ENCODE assay signal across 13 cellular contexts in genomic region chr12:68259318-68259940, GRCh38. TPM values are rescaled to one million over a fixed set of nuclear protein-coding genes. Genes with fewer than 3 reads are reported as not detected.
DNase-seq lines count a peak whose midpoint lies in the region; ATAC-seq, FAIRE-seq and TF ChIP-seq lines count a peak whose summit lies in the region.
"Had no signal": no experiment of that assay in that cellular context is flagged by ENCODE, and none has a peak within 500 bp of the region (broad histone marks: within the 10 kb centered on the region; RNA-seq: fewer than 3 reads in every experiment).

No MANE protein-coding gene starts in this region.

- no peaks in the 10 kb centered on the region for H4K20me1 ChIP-seq in endothelial cell of umbilical vein (replicated peaks; ENCODE audit: control insufficient read depth, extremely low read depth, insufficient read depth, low read length)

- TF ChIP-seq POLR2A in endothelial cell of umbilical vein (IDR thresholded peaks at IDR 0.05; ENCODE audit: low read depth, low read length), result no peak
- TF ChIP-seq POLR2A in right lobe of liver (IDR thresholded peaks at IDR 0.05), result no peak

- CTCF ChIA-PET in endothelial cell of umbilical vein (lab: Charles Lee), result interaction anchor here (1.8 kb wide), 1 partner anchor 13 kb away, joined by 9 read pairs; no protein-coding TSS in a partner anchor

- H3K4me1 ChIP-seq in RWPE2 (ENCODE audit: insufficient read depth, poor library complexity, severe bottlenecking) (peaks cover 19% of the 10 kb centered on the region), endothelial cell of umbilical vein (ENCODE audit: control insufficient read depth, extremely low read depth, insufficient read depth, low read length) (no peaks in the 10 kb centered on the region), right lobe of liver (no peaks in the 10 kb centered on the region)

- H3K4me2 ChIP-seq in endothelial cell of umbilical vein (ENCODE audit: insufficient read depth, low read length), result no peak overlapping the region

- no peaks in the 10 kb centered on the region for H3K36me3 ChIP-seq in RWPE2 (ENCODE audit: low read depth)
- H3K36me3 ChIP-seq in endothelial cell of umbilical vein (ENCODE audit: control insufficient read depth in 2 of 2, extremely low read depth in 1 of 2, insufficient read depth in 2 of 2, low read length in 2 of 2), result no peaks in the 10 kb centered on the region
- no peaks in the 10 kb centered on the region for H3K36me3 ChIP-seq in right lobe of liver

- H3K27ac Mint-ChIP-seq in stimulated activated naive CD8-positive, alpha-beta T cell treated with anti-CD3 and anti-CD28 coated beads, Interleukin-15, Interleukin-2, amounts not matched to agents 100 ng/mL and 50 ng/mL, for 24 hours, result peak overlapping the region; percentile 73
- H3K27ac Mint-ChIP-seq: nephron had no signal

- H3K4me1 Mint-ChIP-seq in stimulated activated naive CD8-positive, alpha-beta T cell treated with anti-CD3 and anti-CD28 coated beads, Interleukin-15, Interleukin-2, amounts not matched to agents 100 ng/mL and 50 ng/mL, for 24 hours (ENCODE audit: low read depth), result peaks cover 54% of the 10 kb centered on the region
- H3K4me1 Mint-ChIP-seq: nephron had no signal

- H3K27me3 Mint-ChIP-seq in stimulated activated naive CD8-positive, alpha-beta T cell treated with anti-CD3 and anti-CD28 coated beads, Interleukin-15, Interleukin-2, amounts not matched to agents 100 ng/mL and 50 ng/mL, for 24 hours, result peaks cover 11% of the 10 kb centered on the region

- H3K4me3 Mint-ChIP-seq in stimulated activated naive CD8-positive, alpha-beta T cell treated with anti-CD3 and anti-CD28 coated beads, Interleukin-15, Interleukin-2, amounts not matched to agents 100 ng/mL and 50 ng/mL, for 24 hours, result no peak overlapping the region
- H3K4me3 Mint-ChIP-seq: nephron had no signal

- no peak for TF ChIP-seq CTCF in RWPE2 (IDR thresholded peaks at IDR 0.05; ENCODE audit: poor library complexity, severe bottlenecking)
- TF ChIP-seq CTCF in endothelial cell of umbilical vein (IDR thresholded peaks at IDR 0.05; ENCODE audit: extremely low read depth in 1 of 2, insufficient read depth in 1 of 2, low read depth in 1 of 2, low read length in 2 of 2), result no peak
- no peak for TF ChIP-seq CTCF in right lobe of liver (IDR thresholded peaks at IDR 0.05)

- DNase-seq in stimulated activated CD4-positive, alpha-beta T cell treated with anti-CD3 and anti-CD28 coated beads, Interleukin-15, amount 100 ng/mL, for 24 hours, result peak; percentile 48
- DNase-seq in stimulated activated CD4-positive, alpha-beta T cell treated with anti-CD3 and anti-CD28 coated beads, Interleukin-4, amount 100 ng/mL, for 1 hour, result no peak
- DNase-seq in RWPE2 (ENCODE audit: low spot score) (no peak), endothelial cell of umbilical vein (ENCODE audit: low read depth, low spot score) (peak; percentile 19), caudate nucleus (lab: John Stamatoyannopoulos, UW) (no peak), right lobe of liver (no peak)
- DNase-seq: central memory CD4-positive, alpha-beta T cell had no signal

- no peaks in the 10 kb centered on the region for H3K36me3 Mint-ChIP-seq in stimulated activated naive CD8-positive, alpha-beta T cell treated with anti-CD3 and anti-CD28 coated beads, Interleukin-15, Interleukin-2, amounts not matched to agents 100 ng/mL and 50 ng/mL, for 24 hours (ENCODE audit: low read depth)
- H3K36me3 Mint-ChIP-seq: CD8-positive, alpha-beta memory T cell had no signal

- 55% methylated on average over 3 of the region's 3 CpGs for WGBS in right lobe of liver (ENCODE audit: insufficient coverage, low coverage, low lambda C conversion rate, missing lambda C conversion rate)

- H2AFZ ChIP-seq in endothelial cell of umbilical vein (ENCODE audit: low read depth, low read length), result peak overlapping the region; percentile 85

- H3K9me3 Mint-ChIP-seq in stimulated activated naive CD8-positive, alpha-beta T cell treated with anti-CD3 and anti-CD28 coated beads, Interleukin-15, Interleukin-2, amounts not matched to agents 100 ng/mL and 50 ng/mL, for 24 hours, result no peaks in the 10 kb centered on the region
- H3K9me3 Mint-ChIP-seq: CD8-positive, alpha-beta memory T cell; nephron had no signal

- H3K9me3 ChIP-seq in RWPE2 (ENCODE audit: severe bottlenecking), result no peaks in the 10 kb centered on the region
- no peaks in the 10 kb centered on the region for H3K9me3 ChIP-seq in endothelial cell of umbilical vein (replicated peaks; ENCODE audit: control insufficient read depth, insufficient read depth, low read length)
- H3K9me3 ChIP-seq in right lobe of liver, result no peaks in the 10 kb centered on the region

- no peaks in the 10 kb centered on the region for H3K27me3 ChIP-seq in RWPE2 (ENCODE audit: insufficient read depth, poor library complexity, severe bottlenecking)
- no peaks in the 10 kb centered on the region for H3K27me3 ChIP-seq in endothelial cell of umbilical vein (ENCODE audit: control insufficient read depth in 2 of 2, insufficient read depth in 2 of 2, low read length in 2 of 2)
- H3K27me3 ChIP-seq in right lobe of liver, result no peaks in the 10 kb centered on the region

- FAIRE-seq in endothelial cell of umbilical vein (lab: Jason Lieb, UNC), result no peak

- H3K27ac ChIP-seq in RWPE2 (ENCODE audit: poor library complexity, severe bottlenecking) (peak overlapping the region; percentile 63), endothelial cell of umbilical vein (ENCODE audit: insufficient read depth, low read depth, low read length) (no peak overlapping the region), caudate nucleus (ENCODE audit: low read depth, low read length) (no peak overlapping the region), right lobe of liver (no peak overlapping the region)

- H3K79me2 ChIP-seq in endothelial cell of umbilical vein (ENCODE audit: control insufficient read depth, insufficient read depth, low read length), result no peaks in the 10 kb centered on the region

- intact Hi-C loops in endothelial cell of umbilical vein (cut with micrococcal nuclease) (no loop called here), right lobe of liver (cut with DNase I) (no loop called here)

- H3K4me3 ChIP-seq in RWPE2 (ENCODE audit: severe bottlenecking) (no peak overlapping the region), endothelial cell of umbilical vein (replicated peaks in 1 of 3; ENCODE audit: insufficient read depth in 1 of 3, low read depth in 1 of 3, low read length in 3 of 3) (no peak overlapping the region), right lobe of liver (no peak overlapping the region)

- dilution Hi-C loops in endothelial cell of umbilical vein (cut with MboI; ENCODE audit: extremely low pct_ligation_motif_present, low sequenced_read_pairs), result no loop called here

- BruUV-seq in endothelial cell of umbilical vein (replicated peaks; lab: Mats Ljungman, UMichigan), result no TSS peak

- ATAC-seq in RWPE2 (ENCODE audit: low read depth) (peak; percentile 98), GM21515 (IDR thresholded peaks at IDR 0.05; ENCODE audit: unreplicated experiment) (no peak), right lobe of liver (no peak)

- no peak overlapping the region for H3K9ac ChIP-seq in endothelial cell of umbilical vein (replicated peaks; ENCODE audit: extremely low read depth, insufficient read depth, low read length)

- no peaks in the 10 kb centered on the region for H3K9me1 ChIP-seq in endothelial cell of umbilical vein (replicated peaks; ENCODE audit: control insufficient read depth, extremely low read depth, insufficient read depth, low read length)

- POLR2A ChIA-PET in endothelial cell of umbilical vein (lab: Charles Lee), result no interaction called here

TF ChIP-seq in endothelial cell of umbilical vein, 7 proteins besides CTCF, POLR2A, EP300 and RAD21:
- TF ChIP-seq GATA2 (IDR thresholded peaks at IDR 0.05; ENCODE audit: insufficient read depth, insufficient read length, low read depth, low read length), result no peak
- TF ChIP-seq FOS (IDR thresholded peaks at IDR 0.05; ENCODE audit: borderline replicate concordance, insufficient read depth, low read length), result peak; percentile 83

RNA-seq across cellular contexts. Expression of gene IL22, which starts 6.0 kb away (rescaled TPM):
- not detected in 2 replicates for total RNA-seq in endothelial cell of umbilical vein
- polyA plus RNA-seq in endothelial cell of umbilical vein, result not detected in 2 replicates
- polyA plus RNA-seq in endothelial cell of umbilical vein (2011; cell fraction: cytosol; rRNA removed), result not detected in 2 replicates
- polyA plus RNA-seq in endothelial cell of umbilical vein (2011; cell fraction: nucleus; rRNA removed), result not detected in 2 replicates
- polyA plus RNA-seq in endothelial cell of umbilical vein (2012), result not detected in 2 replicates
- polyA minus RNA-seq in endothelial cell of umbilical vein, result not detected in 2 replicates
- not detected for polyA minus RNA-seq in endothelial cell of umbilical vein (2011; cell fraction: cytosol; rRNA and poly(A)+ RNA removed)
- not detected in 2 replicates for polyA minus RNA-seq in endothelial cell of umbilical vein (2011; cell fraction: nucleus; rRNA and poly(A)+ RNA removed)
- total RNA-seq in right lobe of liver, result not detected
- total RNA-seq: HT-29; T-helper 2 cell treated with Interferon-gamma antibody and Interleukin-4, amounts not matched to agents 100 ng/mL and 5 ng/mL, for 36 hours had no signal
- polyA plus RNA-seq: CD8-positive, alpha-beta memory T cell had no signal

RNA-seq across cellular contexts. Expression of gene IL26, which starts 33.8 kb away (rescaled TPM):
- total RNA-seq in endothelial cell of umbilical vein (not detected in 2 replicates), right lobe of liver (not detected)
- not detected in 2 replicates for polyA plus RNA-seq in endothelial cell of umbilical vein
- polyA plus RNA-seq in endothelial cell of umbilical vein (2011; cell fraction: cytosol; rRNA removed), result not detected in 2 replicates
- polyA plus RNA-seq in endothelial cell of umbilical vein (2011; cell fraction: nucleus; rRNA removed), result not detected in 2 replicates
- not detected in 2 replicates for polyA plus RNA-seq in endothelial cell of umbilical vein (2012)
- not detected in 2 replicates for polyA minus RNA-seq in endothelial cell of umbilical vein
- polyA minus RNA-seq in endothelial cell of umbilical vein (2011; cell fraction: cytosol; rRNA and poly(A)+ RNA removed), result not detected
- polyA minus RNA-seq in endothelial cell of umbilical vein (2011; cell fraction: nucleus; rRNA and poly(A)+ RNA removed), result not detected in 2 replicates
- total RNA-seq: HT-29 had no signal

Comparison
In these comparisons a context has a peak if more than half of its experiments do, and no peak if none do; other contexts are left out.
1. DNase-seq: peak in stimulated activated CD4-positive, alpha-beta T cell treated with anti-CD3 and anti-CD28 coated beads, Interleukin-15, amount 100 ng/mL, for 24 hours (single experiment) and endothelial cell of umbilical vein (single experiment); none in stimulated activated CD4-positive, alpha-beta T cell treated with anti-CD3 and anti-CD28 coated beads, Interleukin-4, amount 100 ng/mL, for 1 hour (single experiment), RWPE2 (single experiment), caudate nucleus (0 of 61) and right lobe of liver (0 of 3).